Comparison of ENCODE assay signal across 1 cellular context in the genomic region with DNA sequence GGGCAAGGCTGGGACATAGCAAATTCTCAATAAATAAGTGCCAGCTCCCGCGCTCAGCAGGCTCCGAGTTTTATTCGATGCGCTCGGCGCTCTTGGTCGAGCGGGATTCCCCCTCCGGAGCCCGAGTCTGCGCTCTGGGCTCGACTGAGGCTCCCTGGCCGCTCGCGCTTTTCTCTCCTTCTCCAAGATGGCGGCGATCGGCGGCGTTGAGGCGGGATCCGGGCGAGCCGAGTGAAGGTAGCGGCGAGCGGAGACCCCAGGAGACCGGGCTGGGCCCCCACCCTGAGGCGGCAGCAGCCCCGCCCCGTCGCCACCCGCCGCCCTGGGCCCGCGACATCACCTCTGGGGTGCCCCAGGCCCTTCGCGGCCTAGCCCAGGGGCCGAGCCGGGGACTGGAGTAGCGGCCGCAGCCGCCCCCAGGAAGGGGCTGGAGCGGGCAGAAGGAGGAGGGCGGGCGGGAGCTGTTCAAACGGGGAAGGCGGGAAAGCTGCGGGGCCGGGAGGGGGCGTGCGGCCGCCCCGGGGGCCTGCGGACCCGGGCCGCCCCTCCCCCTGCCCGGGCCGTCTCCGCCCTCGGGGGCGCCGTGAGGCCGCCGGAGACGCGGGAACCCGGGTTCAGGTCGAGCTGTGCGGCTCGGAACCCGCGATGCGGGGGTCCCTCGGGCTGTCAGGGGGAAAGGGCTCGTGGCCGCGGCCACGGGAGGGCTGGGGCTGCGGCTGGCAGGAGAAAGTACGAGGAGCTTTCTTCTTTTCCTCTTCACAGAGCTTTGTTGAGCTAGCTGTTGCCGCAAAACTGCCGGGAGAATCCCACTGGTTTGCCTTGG.
TF ChIP-seq lines count a peak whose summit lies in the region.

A gene with protein sequence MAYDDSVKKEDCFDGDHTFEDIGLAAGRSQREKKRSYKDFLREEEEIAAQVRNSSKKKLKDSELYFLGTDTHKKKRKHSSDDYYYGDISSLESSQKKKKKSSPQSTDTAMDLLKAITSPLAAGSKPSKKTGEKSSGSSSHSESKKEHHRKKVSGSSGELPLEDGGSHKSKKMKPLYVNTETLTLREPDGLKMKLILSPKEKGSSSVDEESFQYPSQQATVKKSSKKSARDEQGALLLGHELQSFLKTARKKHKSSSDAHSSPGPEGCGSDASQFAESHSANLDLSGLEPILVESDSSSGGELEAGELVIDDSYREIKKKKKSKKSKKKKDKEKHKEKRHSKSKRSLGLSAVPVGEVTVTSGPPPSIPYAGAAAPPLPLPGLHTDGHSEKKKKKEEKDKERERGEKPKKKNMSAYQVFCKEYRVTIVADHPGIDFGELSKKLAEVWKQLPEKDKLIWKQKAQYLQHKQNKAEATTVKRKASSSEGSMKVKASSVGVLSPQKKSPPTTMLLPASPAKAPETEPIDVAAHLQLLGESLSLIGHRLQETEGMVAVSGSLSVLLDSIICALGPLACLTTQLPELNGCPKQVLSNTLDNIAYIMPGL (plus strand): TSS at position 173 of the 823 bp plus-strand sequence. CDS start 4,898 bp downstream, outside the sequence.

TF ChIP-seq in HepG2, 621 proteins besides CTCF, POLR2A, EP300 and RAD21 (continued from another document):
- TF ChIP-seq, protein P1, sequence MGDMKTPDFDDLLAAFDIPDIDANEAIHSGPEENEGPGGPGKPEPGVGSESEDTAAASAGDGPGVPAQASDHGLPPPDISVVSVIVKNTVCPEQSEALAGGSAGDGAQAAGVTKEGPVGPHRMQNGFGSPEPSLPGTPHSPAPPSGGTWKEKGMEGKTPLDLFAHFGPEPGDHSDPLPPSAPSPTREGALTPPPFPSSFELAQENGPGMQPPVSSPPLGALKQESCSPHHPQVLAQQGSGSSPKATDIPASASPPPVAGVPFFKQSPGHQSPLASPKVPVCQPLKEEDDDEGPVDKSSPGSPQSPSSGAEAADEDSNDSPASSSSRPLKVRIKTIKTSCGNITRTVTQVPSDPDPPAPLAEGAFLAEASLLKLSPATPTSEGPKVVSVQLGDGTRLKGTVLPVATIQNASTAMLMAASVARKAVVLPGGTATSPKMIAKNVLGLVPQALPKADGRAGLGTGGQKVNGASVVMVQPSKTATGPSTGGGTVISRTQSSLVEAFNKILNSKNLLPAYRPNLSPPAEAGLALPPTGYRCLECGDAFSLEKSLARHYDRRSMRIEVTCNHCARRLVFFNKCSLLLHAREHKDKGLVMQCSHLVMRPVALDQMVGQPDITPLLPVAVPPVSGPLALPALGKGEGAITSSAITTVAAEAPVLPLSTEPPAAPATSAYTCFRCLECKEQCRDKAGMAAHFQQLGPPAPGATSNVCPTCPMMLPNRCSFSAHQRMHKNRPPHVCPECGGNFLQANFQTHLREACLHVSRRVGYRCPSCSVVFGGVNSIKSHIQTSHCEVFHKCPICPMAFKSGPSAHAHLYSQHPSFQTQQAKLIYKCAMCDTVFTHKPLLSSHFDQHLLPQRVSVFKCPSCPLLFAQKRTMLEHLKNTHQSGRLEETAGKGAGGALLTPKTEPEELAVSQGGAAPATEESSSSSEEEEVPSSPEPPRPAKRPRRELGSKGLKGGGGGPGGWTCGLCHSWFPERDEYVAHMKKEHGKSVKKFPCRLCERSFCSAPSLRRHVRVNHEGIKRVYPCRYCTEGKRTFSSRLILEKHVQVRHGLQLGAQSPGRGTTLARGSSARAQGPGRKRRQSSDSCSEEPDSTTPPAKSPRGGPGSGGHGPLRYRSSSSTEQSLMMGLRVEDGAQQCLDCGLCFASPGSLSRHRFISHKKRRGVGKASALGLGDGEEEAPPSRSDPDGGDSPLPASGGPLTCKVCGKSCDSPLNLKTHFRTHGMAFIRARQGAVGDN (CRISPR knock-in tag; IDR thresholded peaks at IDR 0.05), result peak; percentile 87
- TF ChIP-seq NR2F6 (IDR thresholded peaks at IDR 0.05), result no peak
- TF ChIP-seq NR2F6 (CRISPR knock-in tag; IDR thresholded peaks at IDR 0.05), result no peak
- TF ChIP-seq, protein P2, sequence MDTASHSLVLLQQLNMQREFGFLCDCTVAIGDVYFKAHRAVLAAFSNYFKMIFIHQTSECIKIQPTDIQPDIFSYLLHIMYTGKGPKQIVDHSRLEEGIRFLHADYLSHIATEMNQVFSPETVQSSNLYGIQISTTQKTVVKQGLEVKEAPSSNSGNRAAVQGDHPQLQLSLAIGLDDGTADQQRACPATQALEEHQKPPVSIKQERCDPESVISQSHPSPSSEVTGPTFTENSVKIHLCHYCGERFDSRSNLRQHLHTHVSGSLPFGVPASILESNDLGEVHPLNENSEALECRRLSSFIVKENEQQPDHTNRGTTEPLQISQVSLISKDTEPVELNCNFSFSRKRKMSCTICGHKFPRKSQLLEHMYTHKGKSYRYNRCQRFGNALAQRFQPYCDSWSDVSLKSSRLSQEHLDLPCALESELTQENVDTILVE (CRISPR knock-in tag; IDR thresholded peaks at IDR 0.05), result peak; percentile 88; the same call in 1 of the 2 replicates
- TF ChIP-seq, protein P3, sequence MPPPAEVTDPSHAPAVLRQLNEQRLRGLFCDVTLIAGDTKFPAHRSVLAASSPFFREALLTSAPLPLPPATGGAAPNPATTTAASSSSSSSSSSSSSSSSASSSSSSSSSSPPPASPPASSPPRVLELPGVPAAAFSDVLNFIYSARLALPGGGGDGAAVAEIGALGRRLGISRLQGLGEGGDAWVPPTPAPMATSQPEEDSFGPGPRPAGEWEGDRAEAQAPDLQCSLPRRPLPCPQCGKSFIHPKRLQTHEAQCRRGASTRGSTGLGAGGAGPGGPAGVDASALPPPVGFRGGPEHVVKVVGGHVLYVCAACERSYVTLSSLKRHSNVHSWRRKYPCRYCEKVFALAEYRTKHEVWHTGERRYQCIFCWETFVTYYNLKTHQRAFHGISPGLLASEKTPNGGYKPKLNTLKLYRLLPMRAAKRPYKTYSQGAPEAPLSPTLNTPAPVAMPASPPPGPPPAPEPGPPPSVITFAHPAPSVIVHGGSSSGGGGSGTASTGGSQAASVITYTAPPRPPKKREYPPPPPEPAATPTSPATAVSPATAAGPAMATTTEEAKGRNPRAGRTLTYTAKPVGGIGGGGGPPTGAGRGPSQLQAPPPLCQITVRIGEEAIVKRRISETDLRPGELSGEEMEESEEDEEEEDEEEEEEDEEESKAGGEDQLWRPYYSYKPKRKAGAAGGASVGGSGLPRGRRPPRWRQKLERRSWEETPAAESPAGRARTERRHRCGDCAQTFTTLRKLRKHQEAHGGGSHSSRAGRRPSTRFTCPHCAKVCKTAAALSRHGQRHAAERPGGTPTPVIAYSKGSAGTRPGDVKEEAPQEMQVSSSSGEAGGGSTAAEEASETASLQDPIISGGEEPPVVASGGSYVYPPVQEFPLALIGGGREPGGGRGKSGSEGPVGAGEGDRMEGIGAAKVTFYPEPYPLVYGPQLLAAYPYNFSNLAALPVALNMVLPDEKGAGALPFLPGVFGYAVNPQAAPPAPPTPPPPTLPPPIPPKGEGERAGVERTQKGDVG (CRISPR knock-in tag; IDR thresholded peaks at IDR 0.05; ENCODE audit: borderline replicate concordance), result no peak
- no peak for TF ChIP-seq SCMH1 (CRISPR knock-in tag; IDR thresholded peaks at IDR 0.05; ENCODE audit: borderline replicate concordance)
- TF ChIP-seq ZNF230 (CRISPR knock-in tag; IDR thresholded peaks at IDR 0.05), result 0 out of 2 replicates have a peak, but pooled peaks have one; percentile 51
- TF ChIP-seq ZNF781 (CRISPR knock-in tag; IDR thresholded peaks at IDR 0.05; ENCODE audit: borderline replicate concordance, not compliant biosample characterization), result no peak
- TF ChIP-seq PHF8 (CRISPR knock-in tag; IDR thresholded peaks at IDR 0.05), result peak; percentile 97
- peak; percentile 80 for TF ChIP-seq ZNF607 (CRISPR knock-in tag; IDR thresholded peaks at IDR 0.05; ENCODE audit: borderline replicate concordance)
- TF ChIP-seq, protein P4, sequence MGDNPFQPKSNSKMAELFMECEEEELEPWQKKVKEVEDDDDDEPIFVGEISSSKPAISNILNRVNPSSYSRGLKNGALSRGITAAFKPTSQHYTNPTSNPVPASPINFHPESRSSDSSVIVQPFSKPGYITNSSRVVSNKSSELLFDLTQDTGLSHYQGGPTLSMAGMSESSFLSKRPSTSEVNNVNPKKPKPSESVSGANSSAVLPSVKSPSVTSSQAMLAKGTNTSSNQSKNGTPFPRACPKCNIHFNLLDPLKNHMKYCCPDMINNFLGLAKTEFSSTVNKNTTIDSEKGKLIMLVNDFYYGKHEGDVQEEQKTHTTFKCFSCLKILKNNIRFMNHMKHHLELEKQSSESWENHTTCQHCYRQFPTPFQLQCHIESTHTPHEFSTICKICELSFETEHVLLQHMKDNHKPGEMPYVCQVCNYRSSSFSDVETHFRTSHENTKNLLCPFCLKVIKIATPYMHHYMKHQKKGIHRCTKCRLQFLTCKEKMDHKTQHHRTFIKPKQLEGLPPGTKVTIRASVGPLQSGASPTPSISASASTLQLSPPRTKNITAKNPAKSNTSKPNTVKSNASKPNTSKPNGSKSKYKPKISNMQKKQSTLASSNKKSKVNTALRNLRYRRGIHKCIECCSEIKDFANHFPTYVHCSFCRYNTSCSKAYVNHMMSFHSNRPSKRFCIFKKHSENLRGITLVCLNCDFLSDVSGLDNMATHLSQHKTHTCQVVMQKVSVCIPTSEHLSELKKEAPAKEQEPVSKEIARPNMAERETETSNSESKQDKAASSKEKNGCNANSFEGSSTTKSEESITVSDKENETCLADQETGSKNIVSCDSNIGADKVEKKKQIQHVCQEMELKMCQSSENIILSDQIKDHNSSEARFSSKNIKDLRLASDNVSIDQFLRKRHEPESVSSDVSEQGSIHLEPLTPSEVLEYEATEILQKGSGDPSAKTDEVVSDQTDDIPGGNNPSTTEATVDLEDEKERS (CRISPR knock-in tag; IDR thresholded peaks at IDR 0.05), result no peak
- no peak for TF ChIP-seq MAF1 (CRISPR knock-in tag; IDR thresholded peaks at IDR 0.05; ENCODE audit: borderline replicate concordance)
- TF ChIP-seq, protein P5, sequence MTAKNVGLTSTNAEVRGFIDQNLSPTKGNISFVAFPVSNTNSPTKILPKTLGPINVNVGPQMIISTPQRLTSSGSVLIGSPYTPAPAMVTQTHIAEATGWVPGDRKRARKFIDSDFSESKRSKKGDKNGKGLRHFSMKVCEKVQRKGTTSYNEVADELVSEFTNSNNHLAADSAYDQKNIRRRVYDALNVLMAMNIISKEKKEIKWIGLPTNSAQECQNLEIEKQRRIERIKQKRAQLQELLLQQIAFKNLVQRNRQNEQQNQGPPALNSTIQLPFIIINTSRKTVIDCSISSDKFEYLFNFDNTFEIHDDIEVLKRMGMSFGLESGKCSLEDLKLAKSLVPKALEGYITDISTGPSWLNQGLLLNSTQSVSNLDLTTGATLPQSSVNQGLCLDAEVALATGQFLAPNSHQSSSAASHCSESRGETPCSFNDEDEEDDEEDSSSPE (CRISPR knock-in tag; IDR thresholded peaks at IDR 0.05), result peak; percentile 96
- peak; percentile 92; the same call in 1 of the 2 replicates for TF ChIP-seq ZNF253 (CRISPR knock-in tag; IDR thresholded peaks at IDR 0.05; ENCODE audit: borderline replicate concordance)
- TF ChIP-seq NFRKB (IDR thresholded peaks at IDR 0.05), result peak; percentile 72; the same call in 1 of the 2 replicates
- no peak; the same call in 1 of the 2 replicates for TF ChIP-seq XBP1 (CRISPR knock-in tag; IDR thresholded peaks at IDR 0.05)
- TF ChIP-seq ZNF562 (CRISPR knock-in tag; IDR thresholded peaks at IDR 0.05; ENCODE audit: borderline replicate concordance), result no peak
- TF ChIP-seq, protein P6, sequence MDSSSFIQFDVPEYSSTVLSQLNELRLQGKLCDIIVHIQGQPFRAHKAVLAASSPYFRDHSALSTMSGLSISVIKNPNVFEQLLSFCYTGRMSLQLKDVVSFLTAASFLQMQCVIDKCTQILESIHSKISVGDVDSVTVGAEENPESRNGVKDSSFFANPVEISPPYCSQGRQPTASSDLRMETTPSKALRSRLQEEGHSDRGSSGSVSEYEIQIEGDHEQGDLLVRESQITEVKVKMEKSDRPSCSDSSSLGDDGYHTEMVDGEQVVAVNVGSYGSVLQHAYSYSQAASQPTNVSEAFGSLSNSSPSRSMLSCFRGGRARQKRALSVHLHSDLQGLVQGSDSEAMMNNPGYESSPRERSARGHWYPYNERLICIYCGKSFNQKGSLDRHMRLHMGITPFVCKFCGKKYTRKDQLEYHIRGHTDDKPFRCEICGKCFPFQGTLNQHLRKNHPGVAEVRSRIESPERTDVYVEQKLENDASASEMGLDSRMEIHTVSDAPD (CRISPR knock-in tag; IDR thresholded peaks at IDR 0.05), result no peak
- TF ChIP-seq SMARCE1 (IDR thresholded peaks at IDR 0.05; ENCODE audit: borderline replicate concordance), result no peak
- no peak for TF ChIP-seq ZMYM2 (CRISPR knock-in tag; IDR thresholded peaks at IDR 0.05)
- TF ChIP-seq STAG1 (CRISPR knock-in tag; IDR thresholded peaks at IDR 0.05), result no peak
- TF ChIP-seq MED1 (CRISPR knock-in tag; IDR thresholded peaks at IDR 0.05), result peak; percentile 39
- TF ChIP-seq SUZ12 (IDR thresholded peaks at IDR 0.05; ENCODE audit: low read depth, low read length), result no peak
- TF ChIP-seq ZNF672 (CRISPR knock-in tag; IDR thresholded peaks at IDR 0.05), result no peak
- no peak for TF ChIP-seq ZNF569 (CRISPR knock-in tag; IDR thresholded peaks at IDR 0.05; ENCODE audit: borderline replicate concordance)
- TF ChIP-seq ZNF75D (CRISPR knock-in tag; IDR thresholded peaks at IDR 0.05; ENCODE audit: borderline replicate concordance), result peak; percentile 73; the same call in 1 of the 2 replicates
- TF ChIP-seq, protein P7, sequence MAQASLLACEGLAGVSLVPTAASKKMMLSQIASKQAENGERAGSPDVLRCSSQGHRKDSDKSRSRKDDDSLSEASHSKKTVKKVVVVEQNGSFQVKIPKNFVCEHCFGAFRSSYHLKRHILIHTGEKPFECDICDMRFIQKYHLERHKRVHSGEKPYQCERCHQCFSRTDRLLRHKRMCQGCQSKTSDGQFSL (CRISPR knock-in tag; IDR thresholded peaks at IDR 0.05), result 0 out of 2 replicates have a peak, but pooled peaks have one; percentile 18
